ENCODE assay signal across 13 cellular contexts in genomic region chr4:153159728-153160221, GRCh38. TPM values are rescaled to one million over a fixed set of nuclear protein-coding genes. Genes with fewer than 3 reads are reported as not detected.
DNase-seq lines count a peak whose midpoint lies in the region; ATAC-seq and TF ChIP-seq lines count a peak whose summit lies in the region.
"Had no signal": no experiment of that assay in that cellular context is flagged by ENCODE, and none has a peak within 500 bp of the region (broad histone marks: within the 10 kb centered on the region; RNA-seq: fewer than 3 reads in every experiment).

No MANE protein-coding gene starts in this region.

- no peaks in the 10 kb centered on the region for H3K36me3 ChIP-seq in SJSA1
- no peaks in the 10 kb centered on the region for H3K36me3 ChIP-seq in BE2C
- H3K36me3 ChIP-seq: esophagus muscularis mucosa had no signal

- H3K4me1 ChIP-seq in SJSA1 (replicated peaks), result peaks cover 23% of the 10 kb centered on the region
- no peaks in the 10 kb centered on the region for H3K4me1 ChIP-seq in BE2C
- H3K4me1 ChIP-seq: esophagus muscularis mucosa had no signal

- H3K4me3 Mint-ChIP-seq in activated T-cell treated with anti-CD3 and anti-CD28 coated beads, Interleukin-2, amount 50 U/mL, for 72 hours, result peak overlapping the region; percentile 46 to 76
- H3K4me3 Mint-ChIP-seq: CD14-positive monocyte had no signal

- H3K27me3 ChIP-seq in SJSA1 (replicated peaks), result no peaks in the 10 kb centered on the region
- H3K27me3 ChIP-seq in BE2C, result no peaks in the 10 kb centered on the region
- H3K27me3 ChIP-seq: esophagus muscularis mucosa had no signal

- H3K27me3 Mint-ChIP-seq in activated T-cell treated with anti-CD3 and anti-CD28 coated beads, Interleukin-2, amount 50 U/mL, for 72 hours (ENCODE audit: low read depth), result peaks cover 23% of the 10 kb centered on the region

- TF ChIP-seq CTCF in fibroblast of mammary gland (conservative IDR thresholded peaks at IDR 0.05; ENCODE audit: control insufficient read depth, insufficient read depth, low read depth, low read length), result no peak
- no peak for TF ChIP-seq CTCF in BE2C (IDR thresholded peaks at IDR 0.05; ENCODE audit: low read depth, low read length)

- H3K9me3 ChIP-seq in SJSA1 (replicated peaks) (no peaks in the 10 kb centered on the region), BE2C (no peaks in the 10 kb centered on the region)
- H3K9me3 ChIP-seq: esophagus muscularis mucosa had no signal

- peak overlapping the region; percentile 86 for H3K27ac ChIP-seq in SJSA1
- H3K27ac ChIP-seq: esophagus muscularis mucosa had no signal

- H3K36me3 Mint-ChIP-seq in activated T-cell treated with anti-CD3 and anti-CD28 coated beads, Interleukin-2, amount 50 U/mL, for 72 hours (ENCODE audit: insufficient read depth in 2 of 2), result no peaks in the 10 kb centered on the region
- H3K36me3 Mint-ChIP-seq: CD14-positive monocyte had no signal

- DNase-seq in activated T-cell treated with anti-CD3 and anti-CD28 coated beads, Interleukin-2, amount 50 U/mL, for 72 hours, result no peak
- no peak for DNase-seq in activated T-cell treated with anti-CD3 and anti-CD28 coated beads, Interleukin-2, amount 50 U/mL, for 1 hour
- DNase-seq in SJSA1 (ENCODE audit: low read depth in 1 of 2, low spot score in 2 of 2) (peak in 1 of 2 experiments; percentile 90), fibroblast of mammary gland (ENCODE audit: low read depth) (peak; percentile 68), stromal cell of bone marrow (ENCODE audit: low read depth) (peak; percentile 70), BE2C (no peak), NCI-H2107 treated with DMSO at 0.1 percent for 48 hours (lab: John Stamatoyannopoulos, UW; ENCODE audit: unreplicated experiment) (no peak)
- DNase-seq in activated CD8-positive, alpha-beta memory T cell treated with anti-CD3 and anti-CD28 coated beads, Interleukin-2, amount 50 U/mL, for 4 hours, result no peak
- DNase-seq: midbrain, NCI-H526, T1000 had no signal

- peaks cover 56% of the 10 kb centered on the region for H3K4me1 Mint-ChIP-seq in activated T-cell treated with anti-CD3 and anti-CD28 coated beads, Interleukin-2, amount 50 U/mL, for 72 hours (ENCODE audit: low read depth)

- ATAC-seq in activated T-cell treated with anti-CD3 and anti-CD28 coated beads, Interleukin-2, amount 50 U/mL, for 72 hours (replicated peaks in 1 of 2), result peak; percentile 71 to 78

- no peak overlapping the region for H3K27ac Mint-ChIP-seq in activated T-cell treated with anti-CD3 and anti-CD28 coated beads, Interleukin-2, amount 50 U/mL, for 72 hours

- H3K9me3 Mint-ChIP-seq in activated T-cell treated with anti-CD3 and anti-CD28 coated beads, Interleukin-2, amount 50 U/mL, for 72 hours, result no peaks in the 10 kb centered on the region

- H3K4me3 ChIP-seq in SJSA1 (no peak overlapping the region), fibroblast of mammary gland (ENCODE audit: control insufficient read depth, low read depth, low read length) (no peak overlapping the region), BE2C (ENCODE audit: low read depth, low read length) (no peak overlapping the region)
- H3K4me3 ChIP-seq: esophagus muscularis mucosa had no signal

RNA-seq across cellular contexts. Expression of gene TRIM2, which starts 44.5 kb away (rescaled TPM):
- 1 to 10 TPM; 1.3 to 1.4 TPM for total RNA-seq in activated T-cell treated with anti-CD3 and anti-CD28 coated beads, Interleukin-2, amount 50 U/mL, for 72 hours
- 11.7 and 22.4 TPM in 2 replicates for total RNA-seq in SJSA1 (2014; rRNA removed; shearing (Covaris generic))
- polyA plus RNA-seq in BE2C (2012; ENCODE audit: insufficient read depth, insufficient read length, low read depth), result 37.7 TPM

Comparison
In these comparisons a context has a peak if more than half of its experiments do, and no peak if none do; other contexts are left out.
1. DNase-seq: peak in fibroblast of mammary gland (single experiment) and stromal cell of bone marrow (single experiment); none in activated T-cell treated with anti-CD3 and anti-CD28 coated beads, Interleukin-2, amount 50 U/mL, for 72 hours (0 of 2), activated T-cell treated with anti-CD3 and anti-CD28 coated beads, Interleukin-2, amount 50 U/mL, for 1 hour (single experiment), BE2C (single experiment), NCI-H2107 treated with DMSO at 0.1 percent for 48 hours (single experiment) and activated CD8-positive, alpha-beta memory T cell treated with anti-CD3 and anti-CD28 coated beads, Interleukin-2, amount 50 U/mL, for 4 hours (single experiment).